In genomic region chr3:197298858-197299854, GRCh38 we compare ENCODE assay signal across 1 cellular context.
A peak's percentile ranks its signal among the peaks of the same experiment; 100 is the strongest.
TF ChIP-seq lines count a peak whose summit lies in the region.

No MANE protein-coding gene starts in this region.

TF ChIP-seq in K562, 482 proteins besides CTCF, POLR2A, EP300 and RAD21 (continued from another document and continues in another):
- TF ChIP-seq POLR2G (IDR thresholded peaks at IDR 0.05; ENCODE audit: low read depth, low read length) (peak; percentile 32; the same call in 1 of the 2 replicates), CBX1 (IDR thresholded peaks at IDR 0.05; ENCODE audit: low read depth) (no peak; the same call in 1 of the 2 replicates), PML (IDR thresholded peaks at IDR 0.05; ENCODE audit: low read length) (peak; percentile 41; the same call in 1 of the 2 replicates), THAP7 (CRISPR knock-in tag; IDR thresholded peaks at IDR 0.05) (no peak), MAFK (IDR thresholded peaks at IDR 0.05; ENCODE audit: low read length) (no peak), TFAP4 (CRISPR knock-in tag; IDR thresholded peaks at IDR 0.05; ENCODE audit: borderline replicate concordance) (peak; percentile 8; the same call in 1 of the 2 replicates), HDAC1 (IDR thresholded peaks at IDR 0.05) (peak in 1 of 2 experiments; percentile 11; a peak in 1 of 4 replicates), ZNF511 (CRISPR knock-in tag; IDR thresholded peaks at IDR 0.05) (no peak), ILF3 (IDR thresholded peaks at IDR 0.05; ENCODE audit: borderline replicate concordance) (no peak), NCOA6 (IDR thresholded peaks at IDR 0.05) (no peak), ZNF695 (CRISPR knock-in tag; IDR thresholded peaks at IDR 0.05) (no peak), ZNF592 (IDR thresholded peaks at IDR 0.05) (peak; percentile 46; the same call in 1 of the 2 replicates), RFX1 (IDR thresholded peaks at IDR 0.05) (peak; percentile 82), KAT7 (CRISPR knock-in tag; IDR thresholded peaks at IDR 0.05; ENCODE audit: borderline replicate concordance) (peak; percentile 47; the same call in 1 of the 2 replicates), ZNF347 (CRISPR knock-in tag; IDR thresholded peaks at IDR 0.05; ENCODE audit: low read depth) (no peak), HDAC2 (IDR thresholded peaks at IDR 0.05) (no peak), ZNF140 (CRISPR knock-in tag; IDR thresholded peaks at IDR 0.05) (no peak), CTBP1 (IDR thresholded peaks at IDR 0.05; ENCODE audit: borderline replicate concordance) (peak; percentile 9; the same call in 1 of the 2 replicates), ZNF407 (IDR thresholded peaks at IDR 0.05; ENCODE audit: low read depth) (no peak), KLF13 (tag; IDR thresholded peaks at IDR 0.05; ENCODE audit: borderline replicate concordance, low read depth) (no peak), PHF8 (IDR thresholded peaks at IDR 0.05; ENCODE audit: borderline replicate concordance, low read length) (peak; percentile 19; the same call in 1 of the 2 replicates), ATF6 (CRISPR knock-in tag; IDR thresholded peaks at IDR 0.05) (0 out of 2 replicates have a peak, but pooled peaks have one; percentile 4), RERE (CRISPR knock-in tag; IDR thresholded peaks at IDR 0.05; ENCODE audit: borderline replicate concordance) (no peak), VEZF1 (CRISPR knock-in tag; IDR thresholded peaks at IDR 0.05) (no peak), FOSL1 (tag; conservative IDR thresholded peaks at IDR 0.05) (0 out of 2 replicates have a peak, but pooled peaks have one; percentile 20), CREB3L1 (IDR thresholded peaks at IDR 0.05; ENCODE audit: borderline replicate concordance, low read depth) (peak; percentile 18; the same call in 1 of the 2 replicates), ZFX (CRISPR knock-in tag; IDR thresholded peaks at IDR 0.05) (peak; percentile 74)
